ENCODE assay signal across 23 cellular contexts in genomic region chr10:48366261-48366660, GRCh38. TPM values are rescaled to one million over a fixed set of nuclear protein-coding genes. Genes with fewer than 3 reads are reported as not detected.
A peak's percentile ranks its signal among the peaks of the same experiment; 100 is the strongest.
DNase-seq lines count a peak whose midpoint lies in the region; ATAC-seq and TF ChIP-seq lines count a peak whose summit lies in the region.
"Had no signal": no experiment of that assay in that cellular context is flagged by ENCODE, and none has a peak within 500 bp of the region (broad histone marks: within the 10 kb centered on the region; RNA-seq: fewer than 3 reads in every experiment).

No MANE protein-coding gene starts in this region.

- no peaks in the 10 kb centered on the region for H3K9me2 ChIP-seq in PC-3 (replicated peaks; ENCODE audit: low read length)

- H3K4me2 ChIP-seq in PC-3 (ENCODE audit: low read length) = no peak overlapping the region

- H3K4me1 ChIP-seq in PC-3 (ENCODE audit: insufficient read depth, low read length) (peaks cover 27% of the 10 kb centered on the region), heart right ventricle (peaks cover 0 to 40% (median 25%) of the 10 kb centered on the region in 9 donors), adrenal gland (replicated peaks in 1 of 2) (peaks cover 0 to 13% of the 10 kb centered on the region in 2 donors)

- no peak for TF ChIP-seq POLR2A in adrenal gland (IDR thresholded peaks at IDR 0.05)

- intact Hi-C loops in PC-3 (cut with micrococcal nuclease) (loop anchor here (5.0 to 10.0 kb wide), 2 partner anchors 41 to 959 kb away; no protein-coding TSS in a partner anchor), heart right ventricle (cut with DNase I) (loop anchor here in 3 of 10 donors (5.0 to 10.0 kb wide), 2 partner anchors 141 to 149 kb away; no protein-coding TSS in a partner anchor), adrenal gland (cut with DNase I) (loop anchor here in 1 of 2 donors (10.0 kb wide), 1 partner anchor 139 kb away; no protein-coding TSS in a partner anchor)

- H3K27ac ChIP-seq in PC-3 (ENCODE audit: low read length) (0 out of 2 replicates have a peak overlapping the region, but pooled peaks have one; percentile 7), heart right ventricle (no peak overlapping the region), adrenal gland (no peak overlapping the region)
- H3K27ac ChIP-seq: 22Rv1, neutrophil, testis, vagina had no signal

- H3K9me3 ChIP-seq in PC-3 (ENCODE audit: low read length) (no peaks in the 10 kb centered on the region), heart right ventricle (no peaks in the 10 kb centered on the region), adrenal gland (replicated peaks in 1 of 3) (peaks cover 0 to 9% (median 0%) of the 10 kb centered on the region in 3 donors)
- H3K9me3 ChIP-seq: neutrophil, testis, vagina had no signal

- H3K79me2 ChIP-seq in PC-3 (ENCODE audit: low read length) = no peaks in the 10 kb centered on the region

- H3K36me3 ChIP-seq in PC-3 (ENCODE audit: low read depth, low read length) (no peaks in the 10 kb centered on the region), heart right ventricle (no peaks in the 10 kb centered on the region), adrenal gland (replicated peaks in 1 of 2) (no peaks in the 10 kb centered on the region)
- H3K36me3 ChIP-seq: neutrophil, vagina had no signal

- peak; percentile 60 for DNase-seq in DMS53 (lab: John Stamatoyannopoulos, UW)
- DNase-seq in DMS53 treated with DMSO at 0.1 percent for 48 hours (lab: John Stamatoyannopoulos, UW; ENCODE audit: unreplicated experiment) = no peak
- peak; percentile 32 for DNase-seq in PC-3
- peak; percentile 73 for DNase-seq in dermis blood vessel endothelial cell
- peak; percentile 25 to 32 for DNase-seq in lung microvascular endothelial cell (ENCODE audit: low read depth in 2 of 2)
- DNase-seq in heart right ventricle = no peak
- no peak for DNase-seq in adrenal gland
- no peak for DNase-seq in stimulated activated naive CD4-positive, alpha-beta T cell (lab: John Stamatoyannopoulos, UW)
- DNase-seq: activated CD4-positive, alpha-beta T cell treated with anti-CD3 and anti-CD28 coated beads for 4 hours; activated effector memory CD4-positive, alpha-beta T cell treated with Interleukin-2 at 50 U/mL for 16 hours; activated T-cell treated with anti-CD3 and anti-CD28 coated beads for 4 hours; foreskin fibroblast; GOT3; mesendoderm; MM.1S; NCI-H774; RPMI8226; stimulated activated naive CD4-positive, alpha-beta T cell treated with Interleukin-2 at 50 U/mL for 16 hours; testis had no signal

- no peak overlapping the region for H2AFZ ChIP-seq in PC-3 (ENCODE audit: low read length)

- no peak overlapping the region for H3K9ac ChIP-seq in PC-3 (ENCODE audit: low read length)

- peaks cover 4% of the 10 kb centered on the region for H3K27me3 ChIP-seq in PC-3 (ENCODE audit: low read length)
- H3K27me3 ChIP-seq in heart right ventricle = no peaks in the 10 kb centered on the region
- H3K27me3 ChIP-seq in adrenal gland = no peaks in the 10 kb centered on the region
- H3K27me3 ChIP-seq: neutrophil, testis, vagina had no signal

- H3F3A ChIP-seq in PC-3 (ENCODE audit: low read length, unreplicated experiment) = no peaks in the 10 kb centered on the region

- CTCF ChIA-PET in PC-3 (lab: Charles Lee) = no interaction called here

- POLR2A ChIA-PET in PC-3 (lab: Charles Lee; ENCODE audit: unreplicated experiment) = no interaction called here

- ATAC-seq in PC-3 (peak; percentile 33), heart right ventricle (no peak)
- ATAC-seq: left lobe of liver had no signal

- TF ChIP-seq CTCF in PC-3 (conservative IDR thresholded peaks at IDR 0.05; ENCODE audit: low read depth, low read length) = no peak
- no peak for TF ChIP-seq CTCF in heart right ventricle (IDR thresholded peaks at IDR 0.05)
- no peak for TF ChIP-seq CTCF in adrenal gland (IDR thresholded peaks at IDR 0.05)

- BruUV-seq in PC-3 (replicated peaks; lab: Mats Ljungman, UMichigan) = no TSS peak

- 0 out of 2 replicates have a peak, but pooled peaks cover 4% of the 10 kb centered on the region for H4K20me1 ChIP-seq in PC-3 (ENCODE audit: low read length)

- H3K4me3 ChIP-seq in PC-3 (ENCODE audit: low read length) (no peak overlapping the region), heart right ventricle (no peak overlapping the region), adrenal gland (no peak overlapping the region)
- H3K4me3 ChIP-seq: testis, vagina had no signal

RNA-seq across cellular contexts. Expression of gene MAPK8, which starts 59.8 kb away (rescaled TPM):
- total RNA-seq in PC-3 (2014; rRNA removed) = 21.5 and 26.6 TPM in 2 replicates
- total RNA-seq in dermis blood vessel endothelial cell = 81.3 and 104 TPM in 2 replicates
- 24.0 and 37.3 TPM in 2 replicates for total RNA-seq in lung microvascular endothelial cell
- total RNA-seq in heart right ventricle = 10 to 100 TPM; 22.0 to 41.9 (median 31.2) TPM
- polyA plus RNA-seq in heart right ventricle = 1 to 10 TPM; 7.4 to 8.0 TPM
- 10 to 100 TPM; 15.1 to 45.7 (median 31.9) TPM for total RNA-seq in adrenal gland
- polyA plus RNA-seq in adrenal gland = 10 to 100 TPM in 1 of 3 donors, 1 to 10 TPM in 2; 7.6 to 44.8 (median 8.9) TPM

Comparison
In these comparisons a context has a peak if more than half of its experiments do, and no peak if none do; other contexts are left out.
1. DNase-seq: peak in DMS53 (single experiment), PC-3 (single experiment), dermis blood vessel endothelial cell (single experiment) and lung microvascular endothelial cell (2 of 2); none in DMS53 treated with DMSO at 0.1 percent for 48 hours (single experiment), heart right ventricle (0 of 2), adrenal gland (0 of 7) and stimulated activated naive CD4-positive, alpha-beta T cell (0 of 6).